Comparison of ENCODE assay signal across 32 cellular contexts in the genomic region with DNA sequence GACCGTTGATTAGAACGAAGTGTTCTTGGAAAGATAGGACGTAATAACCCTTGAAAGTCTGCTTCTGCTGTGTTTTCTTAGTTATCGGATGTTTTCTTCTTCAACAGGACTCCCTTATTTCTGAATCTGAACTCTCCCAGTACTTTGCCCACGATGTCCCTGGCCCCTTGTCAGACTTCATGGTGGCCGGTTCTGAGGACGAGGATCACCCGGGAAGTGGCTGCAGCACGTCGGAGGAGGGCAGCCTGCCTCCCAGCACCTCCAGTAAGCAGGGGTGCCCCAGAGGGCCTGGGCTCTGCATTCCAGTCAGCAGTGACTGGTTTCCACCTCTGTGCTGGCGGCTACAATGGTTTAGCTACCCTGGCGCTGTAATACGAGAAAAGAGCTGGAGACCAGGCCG.
"Had no signal": no experiment of that assay in that cellular context is flagged by ENCODE, and none has a peak within 500 bp of the region (broad histone marks: within the 10 kb centered on the region; RNA-seq: fewer than 3 reads in every experiment).

No MANE protein-coding gene starts in this region.

- H3K4me1 ChIP-seq: ascending aorta, SJCRH30 had no signal

- ATAC-seq: activated CD8-positive, alpha-beta T cell treated with anti-CD3 and anti-CD28 coated beads for 36 hours had no signal

- H3K36me3 Mint-ChIP-seq: activated naive CD4-positive, alpha-beta T cell treated with anti-CD3 and anti-CD28 coated beads, Interleukin-2, amount 50 U/mL, for 24 hours; activated naive CD8-positive, alpha-beta T cell treated with anti-CD3 and anti-CD28 coated beads, Interleukin-2, amount 10 ng/mL, durations not matched to agents 7 days and 5 days had no signal

- H3K9me3 ChIP-seq: ascending aorta, MG63, SJCRH30 had no signal

- H3K4me2 ChIP-seq: PC-9 had no signal

- H3K4me3 ChIP-seq: ascending aorta, MG63, PC-9, SJCRH30, SK-N-MC had no signal

- FAIRE-seq: bronchial epithelial cell, RCC 7860 had no signal

- DNase-seq: activated CD4-positive, alpha-beta T cell treated with anti-CD3 and anti-CD28 coated beads, Interleukin-2, amount 10 ng/mL, durations not matched to agents 24 days and 14 days; activated CD4-positive, alpha-beta T cell treated with anti-CD3 and anti-CD28 coated beads, Interleukin-2, amount 50 U/mL, for 4 hours; activated CD8-positive, alpha-beta memory T cell treated with anti-CD3 and anti-CD28 coated beads, Interleukin-2, amount 50 U/mL, for 4 hours; activated CD8-positive, alpha-beta T cell treated with anti-CD3 and anti-CD28 coated beads for 36 hours; activated effector memory CD4-positive, alpha-beta T cell treated with anti-CD3 and anti-CD28 coated beads, Interleukin-2, amount 50 U/mL, for 16 hours; activated naive CD4-positive, alpha-beta T cell; activated naive CD8-positive, alpha-beta T cell treated with anti-CD3 and anti-CD28 coated beads, Interleukin-2, amount 10 ng/mL, durations not matched to agents 7 days and 5 days; activated T-cell treated with anti-CD3 and anti-CD28 coated beads, Interleukin-2, amount 50 U/mL, for 48 hours; amygdala; caudate nucleus; Kasumi-1; KG1; MG63; NCI-H1048; NCI-H1105 treated with DMSO at 0.1 percent for 48 hours; NCI-H1436; NCI-H1694 treated with DMSO at 0.1 percent for 48 hours; NCI-H2029; NCI-H345; NCI-H524 treated with DMSO at 0.1 percent for 48 hours; PC-9; SHP77; SJCRH30; T1000; WERI-Rb-1 had no signal

- H3K27me3 ChIP-seq: ascending aorta, MG63, SJCRH30 had no signal

- H3K9me3 Mint-ChIP-seq: activated CD4-positive, alpha-beta T cell treated with anti-CD3 and anti-CD28 coated beads, Interleukin-2, amount 10 ng/mL, durations not matched to agents 24 days and 14 days; activated CD8-positive, alpha-beta T cell treated with anti-CD3 and anti-CD28 coated beads for 36 hours; activated naive CD4-positive, alpha-beta T cell treated with anti-CD3 and anti-CD28 coated beads, Interleukin-2, amount 50 U/mL, for 24 hours; activated naive CD8-positive, alpha-beta T cell treated with anti-CD3 and anti-CD28 coated beads, Interleukin-2, amount 10 ng/mL, durations not matched to agents 7 days and 5 days had no signal

- H3K27ac Mint-ChIP-seq: activated CD4-positive, alpha-beta T cell treated with anti-CD3 and anti-CD28 coated beads, Interleukin-2, amount 10 ng/mL, durations not matched to agents 24 days and 14 days; activated CD8-positive, alpha-beta T cell treated with anti-CD3 and anti-CD28 coated beads for 36 hours; activated naive CD4-positive, alpha-beta T cell treated with anti-CD3 and anti-CD28 coated beads, Interleukin-2, amount 50 U/mL, for 24 hours; activated naive CD8-positive, alpha-beta T cell treated with anti-CD3 and anti-CD28 coated beads, Interleukin-2, amount 10 ng/mL, durations not matched to agents 7 days and 5 days; brain had no signal

- H3K36me3 ChIP-seq: MG63, SJCRH30, WERI-Rb-1 had no signal

- H2AFZ ChIP-seq: PC-9 had no signal

- H3K4me1 Mint-ChIP-seq: activated naive CD8-positive, alpha-beta T cell treated with anti-CD3 and anti-CD28 coated beads, Interleukin-2, amount 10 ng/mL, durations not matched to agents 7 days and 5 days had no signal

- H3K27me3 Mint-ChIP-seq: activated CD4-positive, alpha-beta T cell treated with anti-CD3 and anti-CD28 coated beads, Interleukin-2, amount 10 ng/mL, durations not matched to agents 24 days and 14 days; activated CD8-positive, alpha-beta T cell treated with anti-CD3 and anti-CD28 coated beads for 36 hours; activated naive CD4-positive, alpha-beta T cell treated with anti-CD3 and anti-CD28 coated beads, Interleukin-2, amount 50 U/mL, for 24 hours; brain had no signal

- H3K4me3 Mint-ChIP-seq: activated CD4-positive, alpha-beta T cell treated with anti-CD3 and anti-CD28 coated beads, Interleukin-2, amount 10 ng/mL, durations not matched to agents 24 days and 14 days; activated CD8-positive, alpha-beta T cell treated with anti-CD3 and anti-CD28 coated beads for 36 hours; activated naive CD4-positive, alpha-beta T cell treated with anti-CD3 and anti-CD28 coated beads, Interleukin-2, amount 50 U/mL, for 24 hours; activated naive CD8-positive, alpha-beta T cell treated with anti-CD3 and anti-CD28 coated beads, Interleukin-2, amount 10 ng/mL, durations not matched to agents 7 days and 5 days; brain had no signal

- H3K27ac ChIP-seq: ascending aorta, PC-9, RWPE1, SJCRH30, SK-N-MC, WERI-Rb-1 had no signal
